In genomic region chr11:64687641-64688533, GRCh38 we compare ENCODE assay signal across 9 cellular contexts. TPM values are rescaled to one million over a fixed set of nuclear protein-coding genes. Genes with fewer than 3 reads are reported as not detected.
A peak's percentile ranks its signal among the peaks of the same experiment; 100 is the strongest.
DNase-seq lines count a peak whose midpoint lies in the region; ATAC-seq and TF ChIP-seq lines count a peak whose summit lies in the region.
"Had no signal": no experiment of that assay in that cellular context is flagged by ENCODE, and none has a peak within 500 bp of the region (broad histone marks: within the 10 kb centered on the region; RNA-seq: fewer than 3 reads in every experiment).

No MANE protein-coding gene starts in this region.

- DNase-seq in HCT116 (ENCODE audit: low read depth, low spot score) (no peak), inferior parietal cortex (ENCODE audit: extremely low spot score) (peak; percentile 45), GM20000 (ENCODE audit: low spot score) (no peak), HCEC 1CT (no peak)
- no peak for DNase-seq in activated T-helper 1 cell treated with anti-CD3 and anti-CD28 coated beads, Interleukin-12 subunit alpha, Interleukin-12 subunit beta, Interleukin-2, Interleukin-4 antibody, amounts not matched to agents 30 ng/mL and 10 ng/mL and 1 ng/mL, durations not matched to agents 14 hours and 24 hours and 36 hours (ENCODE audit: low spot score)
- DNase-seq in stimulated activated naive CD8-positive, alpha-beta T cell treated with anti-CD3 and anti-CD28 coated beads, Interleukin-15, Interleukin-2, amounts not matched to agents 100 U/mL and 50 U/mL, for 24 hours: no peak

- H3K4me2 ChIP-seq in HCT116 (ENCODE audit: low read length): peak overlapping the region; percentile 76

- H3K4me3 ChIP-seq in HCT116 (replicated peaks in 1 of 2; ENCODE audit: low read depth in 1 of 2, low read length in 2 of 2): no peak overlapping the region

- H3K4me3 Mint-ChIP-seq in activated T-helper 1 cell treated with anti-CD3 and anti-CD28 coated beads, Interleukin-12 subunit alpha, Interleukin-12 subunit beta, Interleukin-2, Interleukin-4 antibody, amounts not matched to agents 30 ng/mL and 10 ng/mL and 1 ng/mL, durations not matched to agents 14 hours and 24 hours and 36 hours: no peak overlapping the region
- H3K4me3 Mint-ChIP-seq in stimulated activated memory B cell treated with anti-CD40 and anti-IgM and Interleukin-4, amounts not matched to agents 10 μg/mL and 1 μg/mL and 100 μg/mL, for 72 hours: peak overlapping the region; percentile 65

- ATAC-seq in HCT116 (peak; percentile 26; the same call in 1 of the 2 replicates), GM21515 (IDR thresholded peaks at IDR 0.05; ENCODE audit: unreplicated experiment) (no peak)
- no peak for ATAC-seq in stimulated activated memory B cell treated with anti-CD40 and anti-IgM and Interleukin-4, amounts not matched to agents 10 μg/mL and 1 μg/mL and 100 μg/mL, for 72 hours
- ATAC-seq in stimulated activated naive CD8-positive, alpha-beta T cell treated with anti-CD3 and anti-CD28 coated beads, Interleukin-15, Interleukin-2, amounts not matched to agents 100 U/mL and 50 U/mL, for 24 hours: no peak

- H3K4me1 Mint-ChIP-seq in activated T-helper 1 cell treated with anti-CD3 and anti-CD28 coated beads, Interleukin-12 subunit alpha, Interleukin-12 subunit beta, Interleukin-2, Interleukin-4 antibody, amounts not matched to agents 30 ng/mL and 10 ng/mL and 1 ng/mL, durations not matched to agents 14 hours and 24 hours and 36 hours (ENCODE audit: low read depth): peaks cover 21% of the 10 kb centered on the region
- peaks cover 27% of the 10 kb centered on the region for H3K4me1 Mint-ChIP-seq in stimulated activated memory B cell treated with anti-CD40 and anti-IgM and Interleukin-4, amounts not matched to agents 10 μg/mL and 1 μg/mL and 100 μg/mL, for 72 hours

- H3K36me3 Mint-ChIP-seq in activated T-helper 1 cell treated with anti-CD3 and anti-CD28 coated beads, Interleukin-12 subunit alpha, Interleukin-12 subunit beta, Interleukin-2, Interleukin-4 antibody, amounts not matched to agents 30 ng/mL and 10 ng/mL and 1 ng/mL, durations not matched to agents 14 hours and 24 hours and 36 hours (ENCODE audit: low read depth): no peaks in the 10 kb centered on the region
- no peaks in the 10 kb centered on the region for H3K36me3 Mint-ChIP-seq in stimulated activated memory B cell treated with anti-CD40 and anti-IgM and Interleukin-4, amounts not matched to agents 10 μg/mL and 1 μg/mL and 100 μg/mL, for 72 hours

- POLR2A ChIA-PET in HCT116 (lab: Charles Lee): interaction anchor here (0.7 to 1.0 kb wide), 2 partner anchors 28 to 441 kb away, joined by 3 to 4 read pairs; partner anchors contain the start of gene PPP1R14B

- H3K79me2 ChIP-seq in HCT116 (ENCODE audit: insufficient read depth, low read length): no peaks in the 10 kb centered on the region

- CTCF ChIA-PET in HCT116 (lab: Charles Lee): interaction anchor here (0.7 to 2.3 kb wide), 29 partner anchors 9 to 483 kb away, joined by 3 to 50 read pairs (median 5); no protein-coding TSS in a partner anchor

- H4K20me1 ChIP-seq in HCT116 (ENCODE audit: insufficient read depth): no peaks in the 10 kb centered on the region

- H3K4me1 ChIP-seq in HCT116 (ENCODE audit: control insufficient read depth in 1 of 2, insufficient read depth in 2 of 2, low read length in 2 of 2): peaks cover 0 to 11% of the 10 kb centered on the region in 2 experiments; a peak in 2 of 4 replicates

- intact Hi-C loops in HCT116 (cut with micrococcal nuclease): loop anchor here (1.0 kb wide), 1 partner anchor 35 kb away; the partner anchor contains the start of gene NRXN2
- intact Hi-C loops in activated T-helper 1 cell treated with anti-CD3 and anti-CD28 coated beads, Interleukin-12 subunit alpha, Interleukin-12 subunit beta, Interleukin-2, Interleukin-4 antibody, amounts not matched to agents 30 ng/mL and 10 ng/mL and 1 ng/mL, durations not matched to agents 14 hours and 24 hours and 36 hours (cut with micrococcal nuclease): loop anchor here (1.0 kb wide), 2 partner anchors 35 to 55 kb away; partner anchors contain the start of gene NRXN2

- no peak for TF ChIP-seq POLR2A in HCT116 (IDR thresholded peaks at IDR 0.05; ENCODE audit: borderline replicate concordance, extremely low read depth, insufficient read depth, insufficient read length)

- H3K9me3 Mint-ChIP-seq in activated T-helper 1 cell treated with anti-CD3 and anti-CD28 coated beads, Interleukin-12 subunit alpha, Interleukin-12 subunit beta, Interleukin-2, Interleukin-4 antibody, amounts not matched to agents 30 ng/mL and 10 ng/mL and 1 ng/mL, durations not matched to agents 14 hours and 24 hours and 36 hours: no peaks in the 10 kb centered on the region
- no peaks in the 10 kb centered on the region for H3K9me3 Mint-ChIP-seq in stimulated activated memory B cell treated with anti-CD40 and anti-IgM and Interleukin-4, amounts not matched to agents 10 μg/mL and 1 μg/mL and 100 μg/mL, for 72 hours

- no peak for TF ChIP-seq RAD21 in HCT116 (IDR thresholded peaks at IDR 0.05; ENCODE audit: low read depth)

- no peak overlapping the region for H3K9ac ChIP-seq in HCT116 (ENCODE audit: low read length)

- no peaks in the 10 kb centered on the region for H3K27me3 ChIP-seq in HCT116 (ENCODE audit: insufficient read depth, low read length)

- H3K27me3 Mint-ChIP-seq in activated T-helper 1 cell treated with anti-CD3 and anti-CD28 coated beads, Interleukin-12 subunit alpha, Interleukin-12 subunit beta, Interleukin-2, Interleukin-4 antibody, amounts not matched to agents 30 ng/mL and 10 ng/mL and 1 ng/mL, durations not matched to agents 14 hours and 24 hours and 36 hours (ENCODE audit: insufficient read depth): peaks cover 14% of the 10 kb centered on the region
- peaks cover 15% of the 10 kb centered on the region for H3K27me3 Mint-ChIP-seq in stimulated activated memory B cell treated with anti-CD40 and anti-IgM and Interleukin-4, amounts not matched to agents 10 μg/mL and 1 μg/mL and 100 μg/mL, for 72 hours

- TF ChIP-seq CTCF in HCT116 (IDR thresholded peaks at IDR 0.05 in 2 of 3, conservative IDR thresholded peaks at IDR 0.05 in 1 of 3; ENCODE audit: borderline replicate concordance in 1 of 3, insufficient read depth in 1 of 3, low read depth in 2 of 3, low read length in 2 of 3) (no peak), GM20000 (IDR thresholded peaks at IDR 0.05; ENCODE audit: extremely low read depth, missing control alignments) (no peak)

- no peaks in the 10 kb centered on the region for H3K9me3 ChIP-seq in HCT116 (ENCODE audit: control insufficient read depth in 1 of 2, insufficient read depth in 1 of 2, low read depth in 1 of 2, low read length in 2 of 2)

- RAD21 ChIA-PET in HCT116 (lab: Charles Lee; ENCODE audit: low non-redundant PET in 1 of 2, low total read pairs in 2 of 2, uncharacterized antibody in 2 of 2, unreplicated experiment in 2 of 2): interaction anchor here in 1 of 2 experiments (0.7 to 1.0 kb wide), 3 partner anchors 17 to 238 kb away, joined by 3 to 5 read pairs (median 4); no protein-coding TSS in a partner anchor

- H3K27ac Mint-ChIP-seq in activated T-helper 1 cell treated with anti-CD3 and anti-CD28 coated beads, Interleukin-12 subunit alpha, Interleukin-12 subunit beta, Interleukin-2, Interleukin-4 antibody, amounts not matched to agents 30 ng/mL and 10 ng/mL and 1 ng/mL, durations not matched to agents 14 hours and 24 hours and 36 hours: peak overlapping the region; percentile 27
- peak overlapping the region; percentile 18 for H3K27ac Mint-ChIP-seq in stimulated activated memory B cell treated with anti-CD40 and anti-IgM and Interleukin-4, amounts not matched to agents 10 μg/mL and 1 μg/mL and 100 μg/mL, for 72 hours

- no TSS peak for BruUV-seq in HCT116 (replicated peaks; lab: Mats Ljungman, UMichigan)

- H3K36me3 ChIP-seq in HCT116 (ENCODE audit: control insufficient read depth in 1 of 2, insufficient read depth in 2 of 2, low read length in 2 of 2): no peaks in the 10 kb centered on the region

- no peak overlapping the region for H3K27ac ChIP-seq in HCT116 (ENCODE audit: low read depth, low read length)
- H3K27ac ChIP-seq: RWPE1 had no signal

- H2AFZ ChIP-seq in HCT116 (ENCODE audit: low read depth, low read length, poor library complexity, severe bottlenecking): peak overlapping the region; percentile 19

- H3K9me2 ChIP-seq in HCT116 (ENCODE audit: insufficient read depth): no peaks in the 10 kb centered on the region

TF ChIP-seq in HCT116, 20 proteins besides CTCF, POLR2A, EP300 and RAD21 (continues in another document):
- TF ChIP-seq TCF7L2 (IDR thresholded peaks at IDR 0.05; ENCODE audit: borderline replicate concordance, extremely low read depth, insufficient read depth, insufficient read length): no peak
- TF ChIP-seq, protein P1, sequence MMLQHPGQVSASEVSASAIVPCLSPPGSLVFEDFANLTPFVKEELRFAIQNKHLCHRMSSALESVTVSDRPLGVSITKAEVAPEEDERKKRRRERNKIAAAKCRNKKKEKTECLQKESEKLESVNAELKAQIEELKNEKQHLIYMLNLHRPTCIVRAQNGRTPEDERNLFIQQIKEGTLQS (IDR thresholded peaks at IDR 0.05): no peak
- no peak for TF ChIP-seq SP1 (IDR thresholded peaks at IDR 0.05; ENCODE audit: low read depth)
- no peak for TF ChIP-seq ZFX (IDR thresholded peaks at IDR 0.05)
- TF ChIP-seq SIN3A (IDR thresholded peaks at IDR 0.05; ENCODE audit: low read depth): no peak
- no peak for TF ChIP-seq EZH2 (IDR thresholded peaks at IDR 0.05)
- TF ChIP-seq ZNF274 (IDR thresholded peaks at IDR 0.05; ENCODE audit: low read depth, low read length): no peak

RNA-seq across cellular contexts. Expression of gene NRXN2, which starts 35.1 kb away (rescaled TPM):
- 1.5 TPM for total RNA-seq in HCT116 (2021; ENCODE audit: unreplicated experiment)
- 0.73 and 1.7 TPM in 2 replicates for polyA plus RNA-seq in HCT116 (2012)
- total RNA-seq in activated T-helper 1 cell treated with anti-CD3 and anti-CD28 coated beads, Interleukin-12 subunit alpha, Interleukin-12 subunit beta, Interleukin-2, Interleukin-4 antibody, amounts not matched to agents 30 ng/mL and 10 ng/mL and 1 ng/mL, durations not matched to agents 14 hours and 24 hours and 36 hours: 0.17 and 0.23 TPM in 2 replicates

RNA-seq across cellular contexts. Expression of gene RASGRP2, which starts 56.1 kb away (rescaled TPM):
- 12.8 TPM for total RNA-seq in HCT116 (2021; ENCODE audit: unreplicated experiment)
- 14.6 and 18.7 TPM in 2 replicates for polyA plus RNA-seq in HCT116 (2012)
- 15.8 and 19.5 TPM in 2 replicates for total RNA-seq in activated T-helper 1 cell treated with anti-CD3 and anti-CD28 coated beads, Interleukin-12 subunit alpha, Interleukin-12 subunit beta, Interleukin-2, Interleukin-4 antibody, amounts not matched to agents 30 ng/mL and 10 ng/mL and 1 ng/mL, durations not matched to agents 14 hours and 24 hours and 36 hours
